ENCODE assay signal across 1 cellular context in the genomic region with DNA sequence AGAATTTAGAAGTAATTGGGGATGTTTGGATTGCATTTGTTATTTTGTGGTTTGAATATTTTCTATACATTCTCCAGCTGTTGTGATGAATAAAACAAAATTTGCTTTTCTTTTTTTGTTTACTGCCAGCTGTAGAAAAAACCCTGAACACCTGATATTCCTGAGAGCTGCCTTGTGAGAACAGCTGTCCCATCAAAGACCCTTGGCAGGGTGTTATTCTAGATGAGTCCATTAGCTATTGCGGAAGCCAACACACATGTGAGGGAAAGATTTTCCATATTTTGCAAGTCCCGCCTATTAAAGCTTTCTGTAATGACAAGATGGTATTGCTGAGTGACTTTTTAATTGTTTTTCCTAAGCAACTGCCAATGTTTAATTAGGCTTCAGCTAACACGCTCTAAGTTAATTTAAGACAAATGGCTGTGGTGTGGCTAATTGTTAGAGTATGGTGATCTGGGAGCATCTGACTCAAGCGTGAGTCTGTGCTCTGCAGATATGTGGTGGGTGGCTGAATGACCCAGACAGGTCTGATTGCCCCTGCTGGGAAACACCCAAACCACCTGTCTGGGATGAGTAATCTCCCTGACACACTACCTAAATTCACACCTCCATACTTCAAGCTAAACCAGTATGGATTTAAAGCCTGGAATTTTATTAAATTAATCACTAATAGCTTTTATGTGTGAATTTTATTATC.
A peak's percentile ranks its signal among the peaks of the same experiment; 100 is the strongest.
TF ChIP-seq lines count a peak whose summit lies in the region.

No MANE protein-coding gene starts in this region.

TF ChIP-seq in GM12878, 131 proteins besides CTCF, POLR2A, EP300 and RAD21 (continued from another document):
- TF ChIP-seq, protein P1, sequence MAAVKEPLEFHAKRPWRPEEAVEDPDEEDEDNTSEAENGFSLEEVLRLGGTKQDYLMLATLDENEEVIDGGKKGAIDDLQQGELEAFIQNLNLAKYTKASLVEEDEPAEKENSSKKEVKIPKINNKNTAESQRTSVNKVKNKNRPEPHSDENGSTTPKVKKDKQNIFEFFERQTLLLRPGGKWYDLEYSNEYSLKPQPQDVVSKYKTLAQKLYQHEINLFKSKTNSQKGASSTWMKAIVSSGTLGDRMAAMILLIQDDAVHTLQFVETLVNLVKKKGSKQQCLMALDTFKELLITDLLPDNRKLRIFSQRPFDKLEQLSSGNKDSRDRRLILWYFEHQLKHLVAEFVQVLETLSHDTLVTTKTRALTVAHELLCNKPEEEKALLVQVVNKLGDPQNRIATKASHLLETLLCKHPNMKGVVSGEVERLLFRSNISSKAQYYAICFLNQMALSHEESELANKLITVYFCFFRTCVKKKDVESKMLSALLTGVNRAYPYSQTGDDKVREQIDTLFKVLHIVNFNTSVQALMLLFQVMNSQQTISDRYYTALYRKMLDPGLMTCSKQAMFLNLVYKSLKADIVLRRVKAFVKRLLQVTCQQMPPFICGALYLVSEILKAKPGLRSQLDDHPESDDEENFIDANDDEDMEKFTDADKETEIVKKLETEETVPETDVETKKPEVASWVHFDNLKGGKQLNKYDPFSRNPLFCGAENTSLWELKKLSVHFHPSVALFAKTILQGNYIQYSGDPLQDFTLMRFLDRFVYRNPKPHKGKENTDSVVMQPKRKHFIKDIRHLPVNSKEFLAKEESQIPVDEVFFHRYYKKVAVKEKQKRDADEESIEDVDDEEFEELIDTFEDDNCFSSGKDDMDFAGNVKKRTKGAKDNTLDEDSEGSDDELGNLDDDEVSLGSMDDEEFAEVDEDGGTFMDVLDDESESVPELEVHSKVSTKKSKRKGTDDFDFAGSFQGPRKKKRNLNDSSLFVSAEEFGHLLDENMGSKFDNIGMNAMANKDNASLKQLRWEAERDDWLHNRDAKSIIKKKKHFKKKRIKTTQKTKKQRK (IDR thresholded peaks at IDR 0.05; ENCODE audit: low read depth, low read length), result no peak
- TF ChIP-seq CEBPB (IDR thresholded peaks at IDR 0.05; ENCODE audit: borderline replicate concordance in 1 of 2, low read depth in 2 of 2, low read length in 2 of 2) (no peak), SREBF1 (IDR thresholded peaks at IDR 0.05; ENCODE audit: low read length) (no peak), CBFB (IDR thresholded peaks at IDR 0.05; ENCODE audit: low read depth) (no peak), SREBF2 (IDR thresholded peaks at IDR 0.05; ENCODE audit: low read length) (no peak), POU2F2 (IDR thresholded peaks at IDR 0.05; ENCODE audit: borderline replicate concordance, low read depth, low read length) (no peak), GATAD2B (conservative IDR thresholded peaks at IDR 0.05; ENCODE audit: low read depth) (0 out of 2 replicates have a peak, but pooled peaks have one; percentile 19), IKZF2 (IDR thresholded peaks at IDR 0.05) (peak; percentile 34 to 61; a peak in 2 of 4 replicates), MTA3 (IDR thresholded peaks at IDR 0.05; ENCODE audit: borderline replicate concordance, low read length) (no peak), ZNF217 (IDR thresholded peaks at IDR 0.05) (no peak), LARP7 (IDR thresholded peaks at IDR 0.05) (no peak), TCF7 (IDR thresholded peaks at IDR 0.05; ENCODE audit: borderline replicate concordance) (no peak), TBL1XR1 (IDR thresholded peaks at IDR 0.05; ENCODE audit: low read depth, low read length) (no peak), ZNF24 (IDR thresholded peaks at IDR 0.05) (no peak), EGR1 (IDR thresholded peaks at IDR 0.05; ENCODE audit: borderline replicate concordance in 1 of 2, low read depth in 2 of 2, low read length in 2 of 2) (no peak), MXI1 (IDR thresholded peaks at IDR 0.05; ENCODE audit: low read depth, low read length) (no peak), SP1 (IDR thresholded peaks at IDR 0.05; ENCODE audit: low read depth, low read length) (no peak), TARDBP (IDR thresholded peaks at IDR 0.05; ENCODE audit: borderline replicate concordance) (no peak), NR2C1 (IDR thresholded peaks at IDR 0.05) (no peak)
- TF ChIP-seq, protein P2, sequence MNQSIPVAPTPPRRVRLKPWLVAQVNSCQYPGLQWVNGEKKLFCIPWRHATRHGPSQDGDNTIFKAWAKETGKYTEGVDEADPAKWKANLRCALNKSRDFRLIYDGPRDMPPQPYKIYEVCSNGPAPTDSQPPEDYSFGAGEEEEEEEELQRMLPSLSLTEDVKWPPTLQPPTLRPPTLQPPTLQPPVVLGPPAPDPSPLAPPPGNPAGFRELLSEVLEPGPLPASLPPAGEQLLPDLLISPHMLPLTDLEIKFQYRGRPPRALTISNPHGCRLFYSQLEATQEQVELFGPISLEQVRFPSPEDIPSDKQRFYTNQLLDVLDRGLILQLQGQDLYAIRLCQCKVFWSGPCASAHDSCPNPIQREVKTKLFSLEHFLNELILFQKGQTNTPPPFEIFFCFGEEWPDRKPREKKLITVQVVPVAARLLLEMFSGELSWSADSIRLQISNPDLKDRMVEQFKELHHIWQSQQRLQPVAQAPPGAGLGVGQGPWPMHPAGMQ (IDR thresholded peaks at IDR 0.05; ENCODE audit: borderline replicate concordance), result no peak
